ENCODE assay signal across 28 cellular contexts in the genomic region with DNA sequence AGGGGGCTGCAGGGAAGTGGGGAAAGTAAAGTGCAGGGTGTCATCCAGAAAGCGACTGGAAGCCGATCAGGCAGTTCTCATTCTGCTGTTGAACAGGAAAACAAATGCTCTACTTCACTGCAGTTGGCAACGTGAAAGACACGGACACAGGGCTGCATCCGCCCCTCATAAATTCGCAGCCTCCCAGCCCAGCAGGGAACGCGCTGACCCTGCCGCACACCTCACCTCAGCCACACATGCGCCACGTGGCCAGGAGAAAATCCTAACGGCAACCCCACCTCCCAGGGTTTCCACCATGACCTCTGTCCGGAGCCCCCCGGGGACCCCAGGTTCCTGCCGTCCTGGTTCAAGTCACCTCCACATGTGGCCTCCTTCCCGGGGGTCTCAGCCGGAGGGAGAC.
DNase-seq lines count a peak whose midpoint lies in the region; FAIRE-seq and TF ChIP-seq lines count a peak whose summit lies in the region.
"Had no signal": no experiment of that assay in that cellular context is flagged by ENCODE, and none has a peak within 500 bp of the region (broad histone marks: within the 10 kb centered on the region; RNA-seq: fewer than 3 reads in every experiment).

No MANE protein-coding gene starts in this region.

- TF ChIP-seq CTCF in left ventricle myocardium inferior (IDR thresholded peaks at IDR 0.05; ENCODE audit: borderline replicate concordance) (no peak), neural crest cell (conservative IDR thresholded peaks at IDR 0.05) (no peak), vagina (IDR thresholded peaks at IDR 0.05) (no peak), tibial nerve (IDR thresholded peaks at IDR 0.05) (no peak)

- peaks cover 26% of the 10 kb centered on the region for H3K4me1 ChIP-seq in left ventricle myocardium inferior
- H3K4me1 ChIP-seq in adipocyte (ENCODE audit: control insufficient read depth, insufficient read depth, low read length) = peaks cover 18% of the 10 kb centered on the region
- peaks cover 11% of the 10 kb centered on the region for H3K4me1 ChIP-seq in vagina
- H3K4me1 ChIP-seq in tibial nerve = peaks cover 0 to 13% (median 0%) of the 10 kb centered on the region in 4 donors

- TF ChIP-seq POLR2A in vagina (IDR thresholded peaks at IDR 0.05) = no peak
- TF ChIP-seq POLR2A in GM12891 (IDR thresholded peaks at IDR 0.05; ENCODE audit: low read depth, low read length) = no peak
- no peak for TF ChIP-seq POLR2A in tibial nerve (IDR thresholded peaks at IDR 0.05)

- peak overlapping the region; percentile 39 for H3K27ac Mint-ChIP-seq in neural crest cell (ENCODE audit: unreplicated experiment)
- H3K27ac Mint-ChIP-seq: activated B cell treated with CpG ODN at 0.5 μM for 24 hours; activated CD8-positive, alpha-beta memory T cell treated with anti-CD3 and anti-CD28 coated beads, Interleukin-2, amount 10 ng/mL, durations not matched to agents 7 days and 5 days; CD8-positive, alpha-beta T cell had no signal

- H3K4me3 Mint-ChIP-seq in neural crest cell = no peak overlapping the region
- H3K4me3 Mint-ChIP-seq: activated B cell treated with CpG ODN at 0.5 μM for 24 hours; activated CD8-positive, alpha-beta memory T cell treated with anti-CD3 and anti-CD28 coated beads, Interleukin-2, amount 10 ng/mL, durations not matched to agents 7 days and 5 days; CD8-positive, alpha-beta T cell; stimulated activated naive CD8-positive, alpha-beta T cell treated with anti-CD3 and anti-CD28 coated beads, Interleukin-15, amount 100 ng/mL, for 72 hours had no signal

- no peak for DNase-seq in left ventricle myocardium inferior
- no peak for DNase-seq in cardiac septum (ENCODE audit: low spot score)
- no peak for DNase-seq in adipocyte (ENCODE audit: low read depth)
- no peak for DNase-seq in neural crest cell (ENCODE audit: low read depth, low spot score)
- DNase-seq in vagina (ENCODE audit: extremely low spot score in 2 of 2) = no peak
- DNase-seq in GM12891 (ENCODE audit: insufficient read length, low spot score) = no peak
- DNase-seq in tibial nerve (ENCODE audit: low spot score in 2 of 2) = no peak
- no peak for DNase-seq in NOMO-1 treated with DMSO at 0.1 percent for 48 hours (lab: John Stamatoyannopoulos, UW; ENCODE audit: unreplicated experiment)
- DNase-seq: activated B cell treated with CpG ODN at 0.5 μM for 24 hours; activated CD8-positive, alpha-beta memory T cell treated with anti-CD3 and anti-CD28 coated beads, Interleukin-2, amount 10 ng/mL, durations not matched to agents 7 days and 5 days; activated naive CD4-positive, alpha-beta T cell; activated T-cell treated with anti-CD3 and anti-CD28 coated beads, Interleukin-2, amount 50 U/mL, for 48 hours; CD8-positive, alpha-beta T cell; DMS153; effector CD8-positive, alpha-beta T cell; erythroblast; KBM-7; kidney glomerular epithelial cell; NCI-H1436; NCI-H510A; SIG-M5; small intestine; stimulated activated naive CD8-positive, alpha-beta T cell treated with anti-CD3 and anti-CD28 coated beads, Interleukin-15, amount 100 ng/mL, for 72 hours had no signal

- no peak for FAIRE-seq in GM12891 (lab: Jason Lieb, UNC)
- FAIRE-seq: bronchial epithelial cell, colon, small intestine had no signal

- H3K27ac ChIP-seq in left ventricle myocardium inferior (replicated peaks) (peak overlapping the region; percentile 61), vagina (peak overlapping the region; percentile 14), tibial nerve (peak overlapping the region in 1 of 4 donors; percentile 39)

- intact Hi-C loops in left ventricle myocardium inferior (cut with micrococcal nuclease) (no loop called here), cardiac septum (cut with DNase I) (no loop called here), vagina (cut with DNase I) (no loop called here)

- peaks cover 3% of the 10 kb centered on the region for H3K9me3 ChIP-seq in left ventricle myocardium inferior (replicated peaks)
- peaks cover 8% of the 10 kb centered on the region for H3K9me3 ChIP-seq in adipocyte (ENCODE audit: control insufficient read depth, low read length)
- H3K9me3 ChIP-seq in vagina = no peaks in the 10 kb centered on the region
- no peaks in the 10 kb centered on the region for H3K9me3 ChIP-seq in tibial nerve
- H3K9me3 ChIP-seq: heart left ventricle, tibial artery had no signal

- no peaks in the 10 kb centered on the region for H3K27me3 Mint-ChIP-seq in neural crest cell (ENCODE audit: low read depth)

- H3K4me3 ChIP-seq in left ventricle myocardium inferior (no peak overlapping the region), adipocyte (ENCODE audit: low read length) (peak overlapping the region; percentile 68), vagina (no peak overlapping the region), tibial nerve (no peak overlapping the region)
- H3K4me3 ChIP-seq: heart left ventricle, lung, tibial artery had no signal

- peaks cover 13% of the 10 kb centered on the region for H3K4me1 Mint-ChIP-seq in neural crest cell
- H3K4me1 Mint-ChIP-seq: activated B cell treated with CpG ODN at 0.5 μM for 24 hours had no signal

- TF ChIP-seq EP300 in tibial nerve (IDR thresholded peaks at IDR 0.05) = no peak

- H3K9ac ChIP-seq in adipocyte (ENCODE audit: low read length) = peak overlapping the region; percentile 89

- WGBS in tibial nerve, 2 donors = 22 to 23% methylated on average over 12 to 17 of the region's 17 CpGs

- peaks cover 15% of the 10 kb centered on the region for H3K27me3 ChIP-seq in left ventricle myocardium inferior (ENCODE audit: low read depth)
- H3K27me3 ChIP-seq in adipocyte (replicated peaks; ENCODE audit: control insufficient read depth, insufficient read depth, low read length) = no peaks in the 10 kb centered on the region
- no peaks in the 10 kb centered on the region for H3K27me3 ChIP-seq in vagina
- H3K27me3 ChIP-seq in tibial nerve = peaks cover 0 to 18% of the 10 kb centered on the region in 2 donors

- no peaks in the 10 kb centered on the region for H3K36me3 Mint-ChIP-seq in neural crest cell (ENCODE audit: low read depth)
- H3K36me3 Mint-ChIP-seq: CD8-positive, alpha-beta T cell had no signal

- H3K36me3 ChIP-seq in left ventricle myocardium inferior (no peaks in the 10 kb centered on the region), adipocyte (ENCODE audit: control insufficient read depth, insufficient read depth, low read length, severe bottlenecking) (no peaks in the 10 kb centered on the region), vagina (no peaks in the 10 kb centered on the region), tibial nerve (no peaks in the 10 kb centered on the region)
- H3K36me3 ChIP-seq: heart left ventricle, tibial artery had no signal

- no peaks in the 10 kb centered on the region for H3K9me3 Mint-ChIP-seq in neural crest cell
- H3K9me3 Mint-ChIP-seq: CD8-positive, alpha-beta T cell; stimulated activated naive CD8-positive, alpha-beta T cell treated with anti-CD3 and anti-CD28 coated beads, Interleukin-15, amount 100 ng/mL, for 72 hours had no signal

TF ChIP-seq in GM12891, 5 proteins besides CTCF, POLR2A, EP300 and RAD21:
- TF ChIP-seq PAX5 (IDR thresholded peaks at IDR 0.05; ENCODE audit: insufficient read depth, low read length, severe bottlenecking) (no peak), SPI1 (IDR thresholded peaks at IDR 0.05; ENCODE audit: low read depth, low read length) (no peak), POLR2AphosphoS5 (IDR thresholded peaks at IDR 0.05; ENCODE audit: low read depth, low read length) (no peak), TAF1 (IDR thresholded peaks at IDR 0.05; ENCODE audit: low read depth, low read length) (no peak), POU2F2 (IDR thresholded peaks at IDR 0.05; ENCODE audit: low read depth, low read length) (no peak)
